ENCODE assay signal across 21 cellular contexts in the genomic region with DNA sequence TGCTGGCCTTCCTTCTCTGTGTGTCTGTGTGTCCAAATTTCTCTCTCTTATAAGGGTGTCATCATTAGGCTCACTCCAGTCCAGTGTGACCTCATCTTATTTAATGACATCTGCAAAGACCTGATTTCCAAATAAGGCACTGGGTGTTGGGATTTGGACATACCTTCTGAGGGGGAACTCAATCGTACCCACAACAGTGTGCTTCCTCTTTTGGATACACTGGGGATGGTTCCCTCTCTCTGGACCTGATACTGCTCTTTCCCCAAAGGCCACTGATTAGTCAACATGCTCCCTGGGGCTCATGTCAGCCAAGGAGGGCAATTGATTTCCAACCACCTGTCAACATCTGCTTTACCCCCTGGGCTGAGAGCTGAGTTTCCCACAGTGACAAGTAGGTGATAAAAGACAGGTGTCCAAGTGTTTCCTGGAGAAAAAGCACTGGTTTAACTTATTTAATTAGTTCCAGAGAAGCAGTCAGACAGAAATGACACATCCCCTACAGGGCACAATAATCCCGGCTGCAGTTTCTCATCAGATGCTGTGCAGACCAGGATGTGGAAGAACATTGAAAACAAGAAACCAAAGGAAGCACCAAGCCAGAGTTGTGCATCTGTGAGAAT. TPM values are rescaled to one million over a fixed set of nuclear protein-coding genes. Genes with fewer than 3 reads are reported as not detected.
DNase-seq lines count a peak whose midpoint lies in the region; ATAC-seq and TF ChIP-seq lines count a peak whose summit lies in the region.
"Had no signal": no experiment of that assay in that cellular context is flagged by ENCODE, and none has a peak within 500 bp of the region (broad histone marks: within the 10 kb centered on the region; RNA-seq: fewer than 3 reads in every experiment).

No MANE protein-coding gene starts in this region.

- TF ChIP-seq POLR2A in NB4 (IDR thresholded peaks at IDR 0.05; ENCODE audit: extremely low read depth, insufficient read length), result no peak

- no peak overlapping the region for H3K18ac ChIP-seq in mesendoderm (ENCODE audit: low read length)

- no peak overlapping the region for H3K23ac ChIP-seq in mesendoderm (ENCODE audit: low read length)

- H4K5ac ChIP-seq in mesendoderm (ENCODE audit: low read length), result no peak overlapping the region

- peaks cover 33 to 63% (median 44%) of the 10 kb centered on the region in 5 donors for H3K27me3 Mint-ChIP-seq in naive thymus-derived CD4-positive, alpha-beta T cell

- no peak overlapping the region for H3K4me3 ChIP-seq in NB4 (ENCODE audit: low read depth, low read length)
- H3K4me3 ChIP-seq in RWPE2 (ENCODE audit: severe bottlenecking), result no peak overlapping the region
- no peak overlapping the region for H3K4me3 ChIP-seq in naive thymus-derived CD4-positive, alpha-beta T cell (ENCODE audit: low read length)
- no peak overlapping the region for H3K4me3 ChIP-seq in mesendoderm (ENCODE audit: low read length)
- H3K4me3 ChIP-seq: spleen had no signal

- H4K8ac ChIP-seq in mesendoderm (ENCODE audit: low read depth, low read length), result no peak overlapping the region

- H2BK120ac ChIP-seq in mesendoderm (ENCODE audit: low read depth, low read length), result no peak overlapping the region

- H3K4me2 ChIP-seq in mesendoderm (ENCODE audit: low read length), result no peak overlapping the region

- H3K36me3 Mint-ChIP-seq in naive thymus-derived CD4-positive, alpha-beta T cell, result peaks cover 0 to 4% (median 0%) of the 10 kb centered on the region in 5 donors

- H3K4me3 Mint-ChIP-seq in naive thymus-derived CD4-positive, alpha-beta T cell, result no peak overlapping the region
- H3K4me3 Mint-ChIP-seq: activated CD4-positive, alpha-beta T cell treated with anti-CD3 and anti-CD28 coated beads for 36 hours had no signal

- no peak for TF ChIP-seq CTCF in NB4 (IDR thresholded peaks at IDR 0.05; ENCODE audit: low read depth, low read length)
- no peak for TF ChIP-seq CTCF in RWPE2 (IDR thresholded peaks at IDR 0.05; ENCODE audit: poor library complexity, severe bottlenecking)

- peaks cover 0 to 5% (median 4%) of the 10 kb centered on the region in 11 donors for H3K9me3 Mint-ChIP-seq in naive thymus-derived CD4-positive, alpha-beta T cell

- no peak overlapping the region for H3K56ac ChIP-seq in mesendoderm (ENCODE audit: low read length)

- H2BK15ac ChIP-seq in mesendoderm (replicated peaks; ENCODE audit: low read depth), result no peak overlapping the region

- H3K4me1 Mint-ChIP-seq in naive thymus-derived CD4-positive, alpha-beta T cell, result peaks cover 3 to 11% (median 5%) of the 10 kb centered on the region in 7 donors

- H3K79me1 ChIP-seq in mesendoderm (ENCODE audit: low read length), result no peaks in the 10 kb centered on the region

- no peak overlapping the region for H2AK5ac ChIP-seq in mesendoderm (ENCODE audit: low read length)

- ATAC-seq in RWPE2 (ENCODE audit: low read depth), result no peak
- ATAC-seq in naive thymus-derived CD4-positive, alpha-beta T cell, result peak; percentile 62
- no peak for ATAC-seq in GM21786 (IDR thresholded peaks at IDR 0.05; ENCODE audit: unreplicated experiment)
- ATAC-seq: activated CD4-positive, alpha-beta T cell treated with anti-CD3 and anti-CD28 coated beads for 36 hours; activated naive CD4-positive, alpha-beta T cell treated with anti-CD3 and anti-CD28 coated beads, Interleukin-2, amount 50 U/mL, for 72 hours had no signal

- POLR2A ChIA-PET in naive thymus-derived CD4-positive, alpha-beta T cell (lab: Charles Lee), result no interaction called here

- no CpG with 5 or more reads among the region's 2 CpGs for WGBS in mesendoderm (ENCODE audit: extremely low coverage, insufficient coverage, low lambda C conversion rate)

- CTCF ChIA-PET in naive thymus-derived CD4-positive, alpha-beta T cell (lab: Charles Lee), result no interaction called here

- H3K36me3 ChIP-seq in RWPE2 (ENCODE audit: low read depth) (no peaks in the 10 kb centered on the region), mesendoderm (ENCODE audit: control insufficient read depth, insufficient read depth, low read length) (no peaks in the 10 kb centered on the region)
- no peaks in the 10 kb centered on the region for H3K36me3 ChIP-seq in naive thymus-derived CD4-positive, alpha-beta T cell (ENCODE audit: control insufficient read depth in 2 of 3, insufficient read depth in 3 of 3, low read length in 3 of 3)
- H3K36me3 ChIP-seq: spleen had no signal

- no peak overlapping the region for H3K4ac ChIP-seq in mesendoderm (ENCODE audit: low read depth, low read length)

- no peaks in the 10 kb centered on the region for H3K79me2 ChIP-seq in mesendoderm (ENCODE audit: control insufficient read depth, insufficient read depth, low read length)

- no peak overlapping the region for H2BK5ac ChIP-seq in mesendoderm (ENCODE audit: low read length)

- H3K27me3 ChIP-seq in RWPE2 (ENCODE audit: insufficient read depth, poor library complexity, severe bottlenecking), result peaks cover 74% of the 10 kb centered on the region
- H3K27me3 ChIP-seq in naive thymus-derived CD4-positive, alpha-beta T cell (ENCODE audit: control insufficient read depth in 2 of 2, insufficient read depth in 2 of 2, low read length in 2 of 2), result peaks cover 0 to 3% of the 10 kb centered on the region in 2 donors
- no peaks in the 10 kb centered on the region for H3K27me3 ChIP-seq in mesendoderm (ENCODE audit: insufficient read depth, low read length, poor library complexity)

- H3K9me3 ChIP-seq in RWPE2 (ENCODE audit: severe bottlenecking), result peaks cover 3% of the 10 kb centered on the region
- H3K9me3 ChIP-seq in naive thymus-derived CD4-positive, alpha-beta T cell (ENCODE audit: control insufficient read depth in 2 of 3, low read length in 3 of 3), result no peaks in the 10 kb centered on the region

- no peak overlapping the region for H3K27ac ChIP-seq in RWPE2 (ENCODE audit: poor library complexity, severe bottlenecking)
- no peak overlapping the region for H3K27ac ChIP-seq in naive thymus-derived CD4-positive, alpha-beta T cell (ENCODE audit: low read depth, low read length)
- no peak overlapping the region for H3K27ac ChIP-seq in mesendoderm (ENCODE audit: low read depth, low read length)
- H3K27ac ChIP-seq: spleen had no signal

- peak; percentile 25 for DNase-seq in NCI-H2107 treated with DMSO at 0.1 percent for 48 hours (lab: John Stamatoyannopoulos, UW; ENCODE audit: unreplicated experiment)
- DNase-seq in NCI-H2107 (lab: John Stamatoyannopoulos, UW), result no peak
- peak; percentile 86 for DNase-seq in NB4 (ENCODE audit: low read depth)
- peak; percentile 19 for DNase-seq in RWPE2 (ENCODE audit: low spot score)
- DNase-seq in naive thymus-derived CD4-positive, alpha-beta T cell, result no peak
- DNase-seq in mesendoderm, result no peak
- DNase-seq in COR-L47 (lab: John Stamatoyannopoulos, UW), result no peak
- DNase-seq: 8988T; activated CD4-positive, alpha-beta T cell treated with anti-CD3 and anti-CD28 coated beads for 36 hours; effector CD4-positive, alpha-beta T cell; EL; erythroblast; H7; hypothalamus; NCI-H1930; NCI-H748 treated with DMSO at 0.1 percent for 48 hours; occipital lobe; spleen; stimulated activated CD4-positive, alpha-beta T cell treated with anti-CD3 and anti-CD28 coated beads, Interleukin-4, amount 100 ng/mL, for 4 hours had no signal

- intact Hi-C loops in naive thymus-derived CD4-positive, alpha-beta T cell (cut with micrococcal nuclease), result no loop called here

- H3K4me1 ChIP-seq in RWPE2 (ENCODE audit: insufficient read depth, poor library complexity, severe bottlenecking) (no peaks in the 10 kb centered on the region), mesendoderm (ENCODE audit: control insufficient read depth, low read depth, low read length) (no peaks in the 10 kb centered on the region)
- H3K4me1 ChIP-seq in naive thymus-derived CD4-positive, alpha-beta T cell (ENCODE audit: control insufficient read depth in 2 of 2, insufficient read depth in 2 of 2, low read length in 2 of 2), result no peaks in the 10 kb centered on the region
- H3K4me1 ChIP-seq: spleen had no signal

- H3K27ac Mint-ChIP-seq in naive thymus-derived CD4-positive, alpha-beta T cell, result no peak overlapping the region
- H3K27ac Mint-ChIP-seq: activated CD4-positive, alpha-beta T cell treated with anti-CD3 and anti-CD28 coated beads for 36 hours; activated naive CD4-positive, alpha-beta T cell treated with anti-CD3 and anti-CD28 coated beads, Interleukin-2, amount 50 U/mL, for 72 hours had no signal

- H3K9ac ChIP-seq in mesendoderm (ENCODE audit: low read length), result no peak overlapping the region

RNA-seq across cellular contexts. Expression of a gene that starts 17.8 kb away (rescaled TPM):
- 10 to 100 TPM; 13.4 to 33.8 (median 22.7) TPM for total RNA-seq in naive thymus-derived CD4-positive, alpha-beta T cell
- polyA plus RNA-seq in naive thymus-derived CD4-positive, alpha-beta T cell, result 1 to 10 TPM; 6.0 to 8.7 TPM
- polyA plus RNA-seq in mesendoderm (2013, experiment 1 of 2), result 3.7 TPM
- 3.9 TPM for polyA plus RNA-seq in mesendoderm (2013, experiment 2 of 2)

Comparison
In these comparisons a context has a peak if more than half of its experiments do, and no peak if none do; other contexts are left out.
1. DNase-seq: peak in NCI-H2107 treated with DMSO at 0.1 percent for 48 hours (single experiment), NB4 (single experiment) and RWPE2 (single experiment); none in NCI-H2107 (single experiment), naive thymus-derived CD4-positive, alpha-beta T cell (0 of 9), mesendoderm (single experiment) and COR-L47 (single experiment).